In genomic region chr1:155911156-155912055, GRCh38 we compare ENCODE assay signal across 1 cellular context.
TF ChIP-seq lines count a peak whose summit lies in the region.

A gene with protein sequence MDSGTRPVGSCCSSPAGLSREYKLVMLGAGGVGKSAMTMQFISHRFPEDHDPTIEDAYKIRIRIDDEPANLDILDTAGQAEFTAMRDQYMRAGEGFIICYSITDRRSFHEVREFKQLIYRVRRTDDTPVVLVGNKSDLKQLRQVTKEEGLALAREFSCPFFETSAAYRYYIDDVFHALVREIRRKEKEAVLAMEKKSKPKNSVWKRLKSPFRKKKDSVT (minus strand): TSS chr1:155911349. CDS start chr1:155910761, 588 bp downstream.

TF ChIP-seq in HepG2, 621 proteins besides CTCF, POLR2A, EP300 and RAD21 (continued from another document and continues in another):
- TF ChIP-seq, protein P1, sequence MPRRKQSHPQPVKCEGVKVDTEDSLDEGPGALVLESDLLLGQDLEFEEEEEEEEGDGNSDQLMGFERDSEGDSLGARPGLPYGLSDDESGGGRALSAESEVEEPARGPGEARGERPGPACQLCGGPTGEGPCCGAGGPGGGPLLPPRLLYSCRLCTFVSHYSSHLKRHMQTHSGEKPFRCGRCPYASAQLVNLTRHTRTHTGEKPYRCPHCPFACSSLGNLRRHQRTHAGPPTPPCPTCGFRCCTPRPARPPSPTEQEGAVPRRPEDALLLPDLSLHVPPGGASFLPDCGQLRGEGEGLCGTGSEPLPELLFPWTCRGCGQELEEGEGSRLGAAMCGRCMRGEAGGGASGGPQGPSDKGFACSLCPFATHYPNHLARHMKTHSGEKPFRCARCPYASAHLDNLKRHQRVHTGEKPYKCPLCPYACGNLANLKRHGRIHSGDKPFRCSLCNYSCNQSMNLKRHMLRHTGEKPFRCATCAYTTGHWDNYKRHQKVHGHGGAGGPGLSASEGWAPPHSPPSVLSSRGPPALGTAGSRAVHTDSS (CRISPR knock-in tag; conservative IDR thresholded peaks at IDR 0.05) = no peak
- TF ChIP-seq IRF1 (CRISPR knock-in tag; IDR thresholded peaks at IDR 0.05; ENCODE audit: low read depth) (no peak), ZNF574 (CRISPR knock-in tag; IDR thresholded peaks at IDR 0.05) (peak; percentile 61), ZNF550 (CRISPR knock-in tag; IDR thresholded peaks at IDR 0.05; ENCODE audit: borderline replicate concordance) (no peak), EED (CRISPR knock-in tag; IDR thresholded peaks at IDR 0.05) (no peak), ZNF407 (CRISPR knock-in tag; IDR thresholded peaks at IDR 0.05; ENCODE audit: not compliant biosample characterization) (no peak), TCF7L2 (IDR thresholded peaks at IDR 0.05; ENCODE audit: low read depth, low read length) (no peak), PRDM4 (CRISPR knock-in tag; IDR thresholded peaks at IDR 0.05; ENCODE audit: borderline replicate concordance) (no peak), ZNF891 (CRISPR knock-in tag; IDR thresholded peaks at IDR 0.05) (no peak), AGO1 (IDR thresholded peaks at IDR 0.05; ENCODE audit: low read depth, low read length, poor library complexity, severe bottlenecking) (peak; percentile 96), ZNF251 (CRISPR knock-in tag; IDR thresholded peaks at IDR 0.05) (no peak), ZNF232 (CRISPR knock-in tag; IDR thresholded peaks at IDR 0.05; ENCODE audit: borderline replicate concordance) (no peak), TBL1XR1 (IDR thresholded peaks at IDR 0.05; ENCODE audit: borderline replicate concordance, low read length, partially characterized antibody) (no peak), ZNF562 (CRISPR knock-in tag; IDR thresholded peaks at IDR 0.05; ENCODE audit: borderline replicate concordance) (no peak), ZBTB2 (CRISPR knock-in tag; IDR thresholded peaks at IDR 0.05; ENCODE audit: low read depth) (peak; percentile 70), ZNF720 (CRISPR knock-in tag; IDR thresholded peaks at IDR 0.05) (no peak), SP2 (CRISPR knock-in tag; IDR thresholded peaks at IDR 0.05) (no peak)
- TF ChIP-seq, protein P2, sequence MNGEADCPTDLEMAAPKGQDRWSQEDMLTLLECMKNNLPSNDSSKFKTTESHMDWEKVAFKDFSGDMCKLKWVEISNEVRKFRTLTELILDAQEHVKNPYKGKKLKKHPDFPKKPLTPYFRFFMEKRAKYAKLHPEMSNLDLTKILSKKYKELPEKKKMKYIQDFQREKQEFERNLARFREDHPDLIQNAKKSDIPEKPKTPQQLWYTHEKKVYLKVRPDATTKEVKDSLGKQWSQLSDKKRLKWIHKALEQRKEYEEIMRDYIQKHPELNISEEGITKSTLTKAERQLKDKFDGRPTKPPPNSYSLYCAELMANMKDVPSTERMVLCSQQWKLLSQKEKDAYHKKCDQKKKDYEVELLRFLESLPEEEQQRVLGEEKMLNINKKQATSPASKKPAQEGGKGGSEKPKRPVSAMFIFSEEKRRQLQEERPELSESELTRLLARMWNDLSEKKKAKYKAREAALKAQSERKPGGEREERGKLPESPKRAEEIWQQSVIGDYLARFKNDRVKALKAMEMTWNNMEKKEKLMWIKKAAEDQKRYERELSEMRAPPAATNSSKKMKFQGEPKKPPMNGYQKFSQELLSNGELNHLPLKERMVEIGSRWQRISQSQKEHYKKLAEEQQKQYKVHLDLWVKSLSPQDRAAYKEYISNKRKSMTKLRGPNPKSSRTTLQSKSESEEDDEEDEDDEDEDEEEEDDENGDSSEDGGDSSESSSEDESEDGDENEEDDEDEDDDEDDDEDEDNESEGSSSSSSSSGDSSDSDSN (CRISPR knock-in tag; IDR thresholded peaks at IDR 0.05) = no peak
- TF ChIP-seq, protein P3, sequence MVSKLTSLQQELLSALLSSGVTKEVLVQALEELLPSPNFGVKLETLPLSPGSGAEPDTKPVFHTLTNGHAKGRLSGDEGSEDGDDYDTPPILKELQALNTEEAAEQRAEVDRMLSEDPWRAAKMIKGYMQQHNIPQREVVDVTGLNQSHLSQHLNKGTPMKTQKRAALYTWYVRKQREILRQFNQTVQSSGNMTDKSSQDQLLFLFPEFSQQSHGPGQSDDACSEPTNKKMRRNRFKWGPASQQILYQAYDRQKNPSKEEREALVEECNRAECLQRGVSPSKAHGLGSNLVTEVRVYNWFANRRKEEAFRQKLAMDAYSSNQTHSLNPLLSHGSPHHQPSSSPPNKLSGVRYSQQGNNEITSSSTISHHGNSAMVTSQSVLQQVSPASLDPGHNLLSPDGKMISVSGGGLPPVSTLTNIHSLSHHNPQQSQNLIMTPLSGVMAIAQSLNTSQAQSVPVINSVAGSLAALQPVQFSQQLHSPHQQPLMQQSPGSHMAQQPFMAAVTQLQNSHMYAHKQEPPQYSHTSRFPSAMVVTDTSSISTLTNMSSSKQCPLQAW (CRISPR knock-in tag; IDR thresholded peaks at IDR 0.05) = peak; percentile 80
- TF ChIP-seq, protein P4, sequence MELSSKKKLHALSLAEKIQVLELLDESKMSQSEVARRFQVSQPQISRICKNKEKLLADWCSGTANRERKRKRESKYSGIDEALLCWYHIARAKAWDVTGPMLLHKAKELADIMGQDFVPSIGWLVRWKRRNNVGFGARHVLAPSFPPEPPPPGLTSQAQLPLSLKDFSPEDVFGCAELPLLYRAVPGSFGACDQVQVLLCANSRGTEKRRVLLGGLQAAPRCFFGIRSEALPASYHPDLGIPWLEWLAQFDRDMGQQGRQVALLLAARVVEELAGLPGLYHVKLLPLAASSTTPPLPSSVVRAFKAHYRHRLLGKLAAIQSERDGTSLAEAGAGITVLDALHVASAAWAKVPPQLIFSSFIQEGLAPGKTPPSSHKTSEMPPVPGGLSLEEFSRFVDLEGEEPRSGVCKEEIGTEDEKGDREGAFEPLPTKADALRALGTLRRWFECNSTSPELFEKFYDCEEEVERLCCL (CRISPR knock-in tag; IDR thresholded peaks at IDR 0.05; ENCODE audit: borderline replicate concordance) = no peak
- TF ChIP-seq, protein P5, sequence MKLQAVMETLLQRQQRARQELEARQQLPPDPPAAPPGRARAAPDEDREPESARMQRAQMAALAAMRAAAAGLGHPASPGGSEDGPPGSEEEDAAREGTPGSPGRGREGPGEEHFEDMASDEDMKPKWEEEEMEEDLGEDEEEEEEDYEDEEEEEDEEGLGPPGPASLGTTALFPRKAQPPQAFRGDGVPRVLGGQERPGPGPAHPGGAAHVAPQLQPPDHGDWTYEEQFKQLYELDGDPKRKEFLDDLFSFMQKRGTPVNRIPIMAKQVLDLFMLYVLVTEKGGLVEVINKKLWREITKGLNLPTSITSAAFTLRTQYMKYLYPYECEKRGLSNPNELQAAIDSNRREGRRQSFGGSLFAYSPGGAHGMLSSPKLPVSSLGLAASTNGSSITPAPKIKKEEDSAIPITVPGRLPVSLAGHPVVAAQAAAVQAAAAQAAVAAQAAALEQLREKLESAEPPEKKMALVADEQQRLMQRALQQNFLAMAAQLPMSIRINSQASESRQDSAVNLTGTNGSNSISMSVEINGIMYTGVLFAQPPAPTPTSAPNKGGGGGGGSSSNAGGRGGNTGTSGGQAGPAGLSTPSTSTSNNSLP (IDR thresholded peaks at IDR 0.05; ENCODE audit: low read depth, low read length) = no peak
